10 cellular contexts compared by ENCODE assay signal in genomic region chr2:78999410-78999809, GRCh38. TPM values are rescaled to one million over a fixed set of nuclear protein-coding genes. Genes with fewer than 3 reads are reported as not detected.
DNase-seq lines count a peak whose midpoint lies in the region; ATAC-seq, FAIRE-seq and TF ChIP-seq lines count a peak whose summit lies in the region.
"Had no signal": no experiment of that assay in that cellular context is flagged by ENCODE, and none has a peak within 500 bp of the region (broad histone marks: within the 10 kb centered on the region; RNA-seq: fewer than 3 reads in every experiment).

No MANE protein-coding gene starts in this region.

- ATAC-seq in A549 (0 out of 6 replicates have a peak, but pooled peaks of 1 of the 2 experiments have one; percentile 40), mucosa of descending colon (no peak)

- H3K4me2 ChIP-seq in A549 (no peak overlapping the region), PC-9 (no peak overlapping the region)

- no peak overlapping the region for H3K4me3 Mint-ChIP-seq in glutamatergic neuron (ENCODE audit: unreplicated experiment)

- H3K79me2 ChIP-seq in PC-9 (ENCODE audit: low read depth) = no peaks in the 10 kb centered on the region

- WGBS in A549 (ENCODE audit: missing lambda C conversion rate) = 5% methylated on average over 3 of the region's 3 CpGs

- no peak overlapping the region for H3K27ac ChIP-seq in A549
- H3K27ac ChIP-seq in PC-9 = no peak overlapping the region
- H3K27ac ChIP-seq: upper lobe of left lung had no signal

- no peaks in the 10 kb centered on the region for H3F3A ChIP-seq in PC-9 (ENCODE audit: insufficient read depth, low read depth)

- CTCF ChIA-PET in A549 (lab: Yijun Ruan, JAX) (interaction anchor here (0.6 to 1.7 kb wide), 4 partner anchors 9 to 926 kb away, joined by 3 to 6 read pairs (median 4); no protein-coding TSS in a partner anchor), PC-9 (lab: Charles Lee) (no interaction called here)

- no peaks in the 10 kb centered on the region for H3K9me3 ChIP-seq in A549
- H3K9me3 ChIP-seq in PC-9 (ENCODE audit: insufficient read depth, low read depth) = no peaks in the 10 kb centered on the region
- H3K9me3 ChIP-seq in mucosa of descending colon = no peaks in the 10 kb centered on the region
- H3K9me3 ChIP-seq: upper lobe of left lung had no signal

- H3K4me3 ChIP-seq in A549 (no peak overlapping the region), GM12875 (ENCODE audit: low read depth, low read length) (no peak overlapping the region), PC-9 (no peak overlapping the region), mucosa of descending colon (no peak overlapping the region)
- H3K4me3 ChIP-seq: upper lobe of left lung had no signal

- peaks cover 27% of the 10 kb centered on the region; the same call in 1 of the 2 replicates for H3K27me3 ChIP-seq in PC-9 (ENCODE audit: insufficient read depth, low read depth)
- H3K27me3 ChIP-seq: upper lobe of left lung had no signal

- TF ChIP-seq POLR2A in A549 (IDR thresholded peaks at IDR 0.05; ENCODE audit: low read length) = no peak

- peak; percentile 50 to 51 for TF ChIP-seq RAD21 in A549 (conservative IDR thresholded peaks at IDR 0.05 in 1 of 2, IDR thresholded peaks at IDR 0.05 in 1 of 2)

- no peaks in the 10 kb centered on the region for H3K9me2 ChIP-seq in PC-9 (ENCODE audit: insufficient read depth)

- H2AFZ ChIP-seq in PC-9 = no peak overlapping the region

- H4K20me1 ChIP-seq in PC-9 (ENCODE audit: insufficient read depth) = no peaks in the 10 kb centered on the region

- TF ChIP-seq EP300 in A549 (IDR thresholded peaks at IDR 0.05) = no peak

- FAIRE-seq in A549 (lab: Jason Lieb, UNC) (no peak), RCC 7860 (lab: Jason Lieb, UNC) (no peak)
- FAIRE-seq: G401.6 had no signal

- intact Hi-C loops in PC-9 (cut with micrococcal nuclease; ENCODE audit: unreplicated experiment) = no loop called here
- intact Hi-C loops in mucosa of descending colon (cut with DNase I, micrococcal nuclease) = no loop called here

- H3K36me3 Mint-ChIP-seq in glutamatergic neuron (ENCODE audit: unreplicated experiment) = no peaks in the 10 kb centered on the region

- DNase-seq in A549 (ENCODE audit: low read depth in 1 of 2, low spot score in 1 of 2) (peak in 1 of 2 experiments; percentile 13), PC-9 (no peak), glutamatergic neuron (no peak), RCC 7860 (ENCODE audit: low spot score) (no peak), NCI-H524 (lab: John Stamatoyannopoulos, UW) (no peak), mucosa of descending colon (no peak), cerebellar nuclear complex (lab: John Stamatoyannopoulos, UW) (no peak)
- DNase-seq: upper lobe of left lung had no signal

- BruUV-seq in PC-9 (replicated peaks; lab: Mats Ljungman, UMichigan) = no TSS peak

- no peaks in the 10 kb centered on the region for H3K4me1 ChIP-seq in A549
- no peaks in the 10 kb centered on the region for H3K4me1 ChIP-seq in PC-9 (replicated peaks; ENCODE audit: insufficient read depth)
- H3K4me1 ChIP-seq in mucosa of descending colon (ENCODE audit: low read depth) = no peaks in the 10 kb centered on the region
- H3K4me1 ChIP-seq: upper lobe of left lung had no signal

- peak; percentile 32; the same call in 2 of the 3 replicates for TF ChIP-seq CTCF in A549 (IDR thresholded peaks at IDR 0.05)
- peak; percentile 20; the same call in 1 of the 2 replicates for TF ChIP-seq CTCF in GM12875 (IDR thresholded peaks at IDR 0.05; ENCODE audit: borderline replicate concordance, insufficient read depth, low read depth, low read length)
- TF ChIP-seq CTCF in PC-9 (conservative IDR thresholded peaks at IDR 0.05) = peak; percentile 58
- peak; percentile 63 for TF ChIP-seq CTCF in glutamatergic neuron (IDR thresholded peaks at IDR 0.05; ENCODE audit: partially characterized antibody, unreplicated experiment)
- no peak for TF ChIP-seq CTCF in mucosa of descending colon (IDR thresholded peaks at IDR 0.05)

- POLR2A ChIA-PET in A549 (lab: Yijun Ruan, JAX) = no interaction called here
- POLR2A ChIA-PET in PC-9 (lab: Charles Lee; ENCODE audit: unreplicated experiment) = no interaction called here

- H3K27ac Mint-ChIP-seq in glutamatergic neuron (ENCODE audit: unreplicated experiment) = no peak overlapping the region

- no peaks in the 10 kb centered on the region for H3K9me3 Mint-ChIP-seq in glutamatergic neuron (ENCODE audit: unreplicated experiment)

- peaks cover 5% of the 10 kb centered on the region for H3K27me3 Mint-ChIP-seq in glutamatergic neuron (ENCODE audit: unreplicated experiment)

- no peaks in the 10 kb centered on the region for H3K4me1 Mint-ChIP-seq in glutamatergic neuron (ENCODE audit: low read depth, unreplicated experiment)

- no peaks in the 10 kb centered on the region for H3K36me3 ChIP-seq in PC-9 (ENCODE audit: low read depth)
- no peaks in the 10 kb centered on the region for H3K36me3 ChIP-seq in mucosa of descending colon (ENCODE audit: low read depth)
- H3K36me3 ChIP-seq: upper lobe of left lung had no signal

TF ChIP-seq in A549, 52 proteins besides CTCF, POLR2A, EP300 and RAD21 (continues in another document):
- TF ChIP-seq RARB (CRISPR knock-in tag; IDR thresholded peaks at IDR 0.05) (no peak), HMGXB4 (CRISPR knock-in tag; IDR thresholded peaks at IDR 0.05; ENCODE audit: borderline replicate concordance) (no peak), JUNB (IDR thresholded peaks at IDR 0.05) (no peak), USF2 (IDR thresholded peaks at IDR 0.05) (no peak), PHF8 (IDR thresholded peaks at IDR 0.05; ENCODE audit: borderline replicate concordance, low read depth) (no peak), SMC3 (IDR thresholded peaks at IDR 0.05) (no peak), ELK1 (IDR thresholded peaks at IDR 0.05; ENCODE audit: low read depth, low read length) (no peak), RNF2 (IDR thresholded peaks at IDR 0.05; ENCODE audit: borderline replicate concordance, low read depth) (no peak), CBX2 (IDR thresholded peaks at IDR 0.05; ENCODE audit: borderline replicate concordance, low read depth) (no peak), GATA3 (IDR thresholded peaks at IDR 0.05; ENCODE audit: borderline replicate concordance) (no peak), TP53 (CRISPR knock-in tag; IDR thresholded peaks at IDR 0.05) (no peak), CHD2 (IDR thresholded peaks at IDR 0.05; ENCODE audit: low read length, partially characterized antibody) (no peak), FOSB (CRISPR knock-in tag; IDR thresholded peaks at IDR 0.05) (no peak)

RNA-seq across cellular contexts. Expression of gene REG3G, which starts 26.1 kb away (rescaled TPM):
- polyA plus RNA-seq in A549 (2011; rRNA removed) (not detected in 2 replicates), A549 (2017; fragmentation: RNase III; extraction: RNeasy Plus Mini Kit Qiagen cat#74134 plus additional on column Dnase treatment) (not detected in 3 replicates)
- 0.05 TPM in 1 of 2 replicates, not detected in the other for polyA plus RNA-seq in A549 (2012; cell fraction: cytosol; rRNA removed)
- polyA plus RNA-seq in A549 (2012; cell fraction: nucleus; rRNA removed) = not detected in 2 replicates
- polyA minus RNA-seq in A549 (2011; rRNA and poly(A)+ RNA removed) = not detected in 2 replicates
- total RNA-seq in PC-9 (2021) (not detected in 2 replicates), glutamatergic neuron (ENCODE audit: unreplicated experiment) (not detected), mucosa of descending colon (not detected)
